ENCODE assay signal across 9 cellular contexts in genomic region chr19:11482384-11483050, GRCh38. TPM values are rescaled to one million over a fixed set of nuclear protein-coding genes. Genes with fewer than 3 reads are reported as not detected.
DNase-seq lines count a peak whose midpoint lies in the region; ATAC-seq and TF ChIP-seq lines count a peak whose summit lies in the region.
"Had no signal": no experiment of that assay in that cellular context is flagged by ENCODE, and none has a peak within 500 bp of the region (broad histone marks: within the 10 kb centered on the region; RNA-seq: fewer than 3 reads in every experiment).

No MANE protein-coding gene starts in this region.

- CTCF ChIA-PET in activated CD8-positive, alpha-beta T cell treated with anti-CD3 and anti-CD28 coated beads for 36 hours (lab: Charles Lee), result interaction anchor here (0.6 to 3.4 kb wide), 51 partner anchors 9 to 674 kb away, joined by 3 to 38 read pairs (median 5); partner anchors contain the start of genes ANGPTL8, CCDC159, ECSIT and ELOF1

- ATAC-seq in GM19395 (IDR thresholded peaks at IDR 0.05; ENCODE audit: unreplicated experiment), result peak; percentile 63
- ATAC-seq in activated CD8-positive, alpha-beta T cell treated with anti-CD3 and anti-CD28 coated beads for 36 hours, result peak; percentile 59
- peak; percentile 86 for ATAC-seq in lung (ENCODE audit: insufficient read depth, low FRiP score)

- peak overlapping the region; percentile 83 for H3K27ac Mint-ChIP-seq in activated CD8-positive, alpha-beta T cell treated with anti-CD3 and anti-CD28 coated beads for 36 hours

- H3K27ac ChIP-seq in C4-2B, result peak overlapping the region; percentile 84
- H3K27ac ChIP-seq in HL-60 (replicated peaks), result no peak overlapping the region
- H3K27ac ChIP-seq in duodenal mucosa (ENCODE audit: low read depth, low read length), result no peak overlapping the region
- H3K27ac ChIP-seq in lung (ENCODE audit: low read depth in 1 of 2, low read length in 1 of 2), result no peak overlapping the region

- H3K9me3 Mint-ChIP-seq in activated CD8-positive, alpha-beta T cell treated with anti-CD3 and anti-CD28 coated beads for 36 hours, result no peaks in the 10 kb centered on the region

- H3K4me1 ChIP-seq in duodenal mucosa (ENCODE audit: control insufficient read depth in 1 of 2, insufficient read depth in 2 of 2, low read length in 2 of 2), result peaks cover 4 to 8% of the 10 kb centered on the region in 2 donors
- peaks cover 0 to 14% of the 10 kb centered on the region in 2 donors for H3K4me1 ChIP-seq in lung (ENCODE audit: control insufficient read depth in 2 of 2, insufficient read depth in 2 of 2, low read length in 2 of 2)

- 2% methylated on average over 44 to 58 of the region's 58 CpGs for WGBS in lung, 2 donors

- no peak overlapping the region for H3K9ac ChIP-seq in duodenal mucosa (ENCODE audit: low read depth in 1 of 2, low read length in 2 of 2)

- H3K4me3 Mint-ChIP-seq in activated CD8-positive, alpha-beta T cell treated with anti-CD3 and anti-CD28 coated beads for 36 hours, result peak overlapping the region; percentile 70

- H3K27me3 Mint-ChIP-seq in activated CD8-positive, alpha-beta T cell treated with anti-CD3 and anti-CD28 coated beads for 36 hours, result peaks cover 21% of the 10 kb centered on the region

- peaks cover 0 to 4% of the 10 kb centered on the region in 2 donors for H3K36me3 ChIP-seq in duodenal mucosa (ENCODE audit: control insufficient read depth in 1 of 2, insufficient read depth in 2 of 2, low read length in 2 of 2)
- H3K36me3 ChIP-seq in lung (ENCODE audit: control insufficient read depth in 2 of 2, insufficient read depth in 2 of 2, low read length in 2 of 2), result peaks cover 0 to 14% of the 10 kb centered on the region in 2 donors

- intact Hi-C loops in activated CD8-positive, alpha-beta T cell treated with anti-CD3 and anti-CD28 coated beads for 36 hours (cut with micrococcal nuclease), result no loop called here

- peak; percentile 100 for TF ChIP-seq CTCF in C4-2B (conservative IDR thresholded peaks at IDR 0.05)
- peak; percentile 63 for TF ChIP-seq CTCF in HL-60 (IDR thresholded peaks at IDR 0.05; ENCODE audit: insufficient read depth, low read length)
- TF ChIP-seq CTCF in activated CD8-positive, alpha-beta T cell treated with anti-CD3 and anti-CD28 coated beads for 36 hours (IDR thresholded peaks at IDR 0.05), result peak; percentile 93
- peak; percentile 87 for TF ChIP-seq CTCF in lung (IDR thresholded peaks at IDR 0.05; ENCODE audit: control extremely low read depth, extremely low read depth)

- H3K4me1 Mint-ChIP-seq in activated CD8-positive, alpha-beta T cell treated with anti-CD3 and anti-CD28 coated beads for 36 hours (ENCODE audit: low read depth), result peaks cover 18% of the 10 kb centered on the region

- POLR2A ChIA-PET in activated CD8-positive, alpha-beta T cell treated with anti-CD3 and anti-CD28 coated beads for 36 hours (lab: Charles Lee), result interaction anchor here (0.6 to 1.6 kb wide), 15 partner anchors 16 to 1141 kb away, joined by 3 to 8 read pairs (median 4); partner anchors contain the start of genes ELOF1, ODAD3 and ZNF653

- H3K27me3 ChIP-seq in HL-60 (ENCODE audit: insufficient read depth, poor library complexity, severe bottlenecking) (peaks cover 34% of the 10 kb centered on the region), duodenal mucosa (ENCODE audit: control insufficient read depth in 1 of 2, insufficient read depth in 2 of 2, low read length in 2 of 2) (peaks cover 22 to 28% of the 10 kb centered on the region in 2 donors), lung (ENCODE audit: control insufficient read depth, insufficient read depth) (no peaks in the 10 kb centered on the region)

- H3K9me3 ChIP-seq in duodenal mucosa (ENCODE audit: control insufficient read depth in 1 of 2, low read length in 2 of 2) (no peaks in the 10 kb centered on the region), lung (ENCODE audit: control insufficient read depth in 2 of 2, insufficient read depth in 1 of 2, low read length in 1 of 2) (peaks cover 0 to 2% of the 10 kb centered on the region in 2 donors)

- H3K36me3 Mint-ChIP-seq in activated CD8-positive, alpha-beta T cell treated with anti-CD3 and anti-CD28 coated beads for 36 hours (ENCODE audit: low read depth), result peaks cover 8% of the 10 kb centered on the region

- DNase-seq in HL-60 (ENCODE audit: low read depth in 1 of 2, low spot score in 1 of 2) (peak; percentile 83 to 86), NCI-H82 (lab: John Stamatoyannopoulos, UW) (peak; percentile 88), lung (ENCODE audit: low spot score) (peak; percentile 78)
- peak; percentile 94 for DNase-seq in activated CD8-positive, alpha-beta T cell treated with anti-CD3 and anti-CD28 coated beads for 36 hours
- DNase-seq in stimulated activated CD8-positive, alpha-beta memory T cell treated with anti-CD3 and anti-CD28 coated beads, Interleukin-12 subunit alpha, Interleukin-12 subunit beta, amount 100 ng/mL, for 24 hours (ENCODE audit: extremely low read depth), result peak; percentile 76

- peak overlapping the region; percentile 26 for H3K4me3 ChIP-seq in HL-60 (replicated peaks; ENCODE audit: insufficient read depth, low read length)
- H3K4me3 ChIP-seq in duodenal mucosa (ENCODE audit: low read depth in 1 of 2, low read length in 2 of 2), result peak overlapping the region; percentile 8 to 45
- no peak overlapping the region for H3K4me3 ChIP-seq in lung

RNA-seq across cellular contexts. Expression of gene ELAVL3, which starts 1.7 kb away (rescaled TPM):
- not detected for total RNA-seq in activated CD8-positive, alpha-beta T cell treated with anti-CD3 and anti-CD28 coated beads for 36 hours
- total RNA-seq in lung, result under 1 TPM in 1 of 2 donors, not detected in 1; 0.34 TPM
- polyA plus RNA-seq in lung, result under 1 TPM in 1 of 2 donors, not detected in 1; 0.15 TPM
- total RNA-seq: T-helper 1 cell treated with Interleukin-12 subunit alpha and Interleukin-12 subunit beta and Interleukin-4 antibody, amounts not matched to agents 30 ng/mL and 1 ng/mL, for 36 hours had no signal

RNA-seq across cellular contexts. Expression of gene ZNF653, which starts 23.1 kb away (rescaled TPM):
- total RNA-seq in activated CD8-positive, alpha-beta T cell treated with anti-CD3 and anti-CD28 coated beads for 36 hours, result 10 to 100 TPM; 11.1 to 14.7 TPM
- 10 to 100 TPM in 1 of 2 donors, 1 to 10 TPM in 1; 5.4 to 12.9 TPM for total RNA-seq in lung
- polyA plus RNA-seq in lung, result 10 to 100 TPM in 1 of 2 donors, 1 to 10 TPM in 1; 7.7 to 10.2 TPM

RNA-seq across cellular contexts. Expression of gene ECSIT, which starts 46.4 kb away (rescaled TPM):
- total RNA-seq in activated CD8-positive, alpha-beta T cell treated with anti-CD3 and anti-CD28 coated beads for 36 hours, result 10 to 100 TPM; 51.2 to 53.9 TPM
- 10 to 100 TPM; 31.7 to 46.4 TPM for total RNA-seq in lung
- polyA plus RNA-seq in lung, result 10 to 100 TPM; 34.4 to 58.8 TPM

RNA-seq across cellular contexts. Expression of gene PRKCSH, which starts 47.1 kb away (rescaled TPM):
- total RNA-seq in activated CD8-positive, alpha-beta T cell treated with anti-CD3 and anti-CD28 coated beads for 36 hours, result 100 to 1,000 TPM; 207 to 211 TPM
- total RNA-seq in lung, result 100 to 1,000 TPM; 115 to 315 TPM
- 100 to 1,000 TPM; 142 to 174 TPM for polyA plus RNA-seq in lung

RNA-seq across cellular contexts. Expression of gene ODAD3, which starts 47.6 kb away (rescaled TPM):
- under 1 TPM; 0.47 to 0.70 TPM for total RNA-seq in activated CD8-positive, alpha-beta T cell treated with anti-CD3 and anti-CD28 coated beads for 36 hours
- 1 to 10 TPM; 3.9 to 9.8 TPM for total RNA-seq in lung
- 1 to 10 TPM; 2.0 to 4.5 TPM for polyA plus RNA-seq in lung
- total RNA-seq: T-helper 1 cell treated with Interleukin-12 subunit alpha and Interleukin-12 subunit beta and Interleukin-4 antibody, amounts not matched to agents 30 ng/mL and 1 ng/mL, for 36 hours had no signal
